Comparison of ENCODE assay signal across 8 cellular contexts in the genomic region with DNA sequence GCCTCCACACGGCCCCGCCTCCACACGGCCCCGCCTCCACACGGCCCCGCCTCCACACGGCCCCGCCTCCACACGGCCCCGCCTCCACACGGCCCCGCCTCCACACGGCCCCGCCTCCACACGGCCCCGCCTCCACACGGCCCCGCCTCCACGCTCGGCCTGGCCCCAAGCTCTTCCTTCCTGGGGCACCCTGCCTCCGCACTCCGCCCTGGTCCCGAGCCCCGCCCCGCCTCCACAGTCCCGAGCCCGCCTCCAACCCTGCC. TPM values are rescaled to one million over a fixed set of nuclear protein-coding genes. Genes with fewer than 3 reads are reported as not detected.
A peak's percentile ranks its signal among the peaks of the same experiment; 100 is the strongest.
DNase-seq lines count a peak whose midpoint lies in the region; ATAC-seq and TF ChIP-seq lines count a peak whose summit lies in the region.
"Not testable (repeated sequence)": the region's sequence is repeated elsewhere in the genome, so short reads cannot be mapped to it uniquely, and the experiment has no call there.

No MANE protein-coding gene starts in this region.

- not testable (repeated sequence) for BruUV-seq in Calu3 (replicated peaks; lab: Mats Ljungman, UMichigan)

- TF ChIP-seq CTCF in Calu3 (IDR thresholded peaks at IDR 0.05; ENCODE audit: unreplicated experiment); RWPE1 (conservative IDR thresholded peaks at IDR 0.05; ENCODE audit: low read depth); osteocyte (IDR thresholded peaks at IDR 0.05); thoracic aorta (IDR thresholded peaks at IDR 0.05): not testable (repeated sequence)

- H3K4me3 ChIP-seq in iPS-18c (ENCODE audit: insufficient read depth, low read depth, low read length) (peak overlapping the region; percentile 95; the same call in 1 of the 2 replicates), thoracic aorta (peak overlapping the region; percentile 91)

- intact Hi-C loops in Calu3 (cut with micrococcal nuclease; ENCODE audit: unreplicated experiment): loop anchor here (10.0 kb wide), 1 partner anchor 60 kb away; no protein-coding TSS in a partner anchor

- H3K9me3 Mint-ChIP-seq in Calu3 (ENCODE audit: low read depth, unreplicated experiment); activated T-helper 17 cell treated with anti-CD3 and anti-CD28 coated beads, Interleukin-2, amount 50 U/mL, for 72 hours; central memory CD8-positive, alpha-beta T cell; osteocyte (ENCODE audit: unreplicated experiment): not testable (repeated sequence)

- not testable (repeated sequence) for DNase-seq in Calu3; RWPE1 (ENCODE audit: low spot score); central memory CD8-positive, alpha-beta T cell (ENCODE audit: low spot score in 2 of 2); osteocyte (ENCODE audit: extremely low spot score, unreplicated experiment); thoracic aorta (ENCODE audit: low spot score)

- peaks cover 34% of the 10 kb centered on the region for H3K36me3 Mint-ChIP-seq in Calu3 (ENCODE audit: insufficient read depth, unreplicated experiment)
- peaks cover 27% of the 10 kb centered on the region for H3K36me3 Mint-ChIP-seq in activated T-helper 17 cell treated with anti-CD3 and anti-CD28 coated beads, Interleukin-2, amount 50 U/mL, for 72 hours (ENCODE audit: low read depth)
- H3K36me3 Mint-ChIP-seq in central memory CD8-positive, alpha-beta T cell (ENCODE audit: insufficient read depth); osteocyte (ENCODE audit: unreplicated experiment): not testable (repeated sequence)

- peak overlapping the region; percentile 80 for H3K27ac Mint-ChIP-seq in Calu3 (ENCODE audit: unreplicated experiment)
- H3K27ac Mint-ChIP-seq in activated T-helper 17 cell treated with anti-CD3 and anti-CD28 coated beads, Interleukin-2, amount 50 U/mL, for 72 hours: peak overlapping the region; percentile 89
- H3K27ac Mint-ChIP-seq in central memory CD8-positive, alpha-beta T cell (ENCODE audit: low read depth): peak overlapping the region; percentile 82
- not testable (repeated sequence) for H3K27ac Mint-ChIP-seq in osteocyte (ENCODE audit: unreplicated experiment)

- peak overlapping the region; percentile 98 for H3K27ac ChIP-seq in RWPE1
- H3K27ac ChIP-seq in thoracic aorta: not testable (repeated sequence)

- CTCF ChIA-PET in Calu3 (lab: Charles Lee): interaction anchor here (0.6 to 1.5 kb wide), 6 partner anchors 21 to 214 kb away, joined by 3 to 5 read pairs (median 4); no protein-coding TSS in a partner anchor
- CTCF ChIA-PET in RWPE1 (lab: Yijun Ruan, JAX): interaction anchor here (0.5 to 0.6 kb wide), 2 partner anchors 257 to 1335 kb away, joined by 3 to 4 read pairs; no protein-coding TSS in a partner anchor

- H3K4me3 Mint-ChIP-seq in Calu3 (ENCODE audit: low read depth, unreplicated experiment): peak overlapping the region; percentile 78
- H3K4me3 Mint-ChIP-seq in activated T-helper 17 cell treated with anti-CD3 and anti-CD28 coated beads, Interleukin-2, amount 50 U/mL, for 72 hours: peak overlapping the region; percentile 93
- H3K4me3 Mint-ChIP-seq in central memory CD8-positive, alpha-beta T cell: peak overlapping the region; percentile 67
- H3K4me3 Mint-ChIP-seq in osteocyte (ENCODE audit: unreplicated experiment): peak overlapping the region; percentile 92

- H3K9me3 ChIP-seq in iPS-18c (ENCODE audit: control insufficient read depth, insufficient read depth, low read length); thoracic aorta: not testable (repeated sequence)

- not testable (repeated sequence) for H3K27me3 Mint-ChIP-seq in Calu3 (ENCODE audit: unreplicated experiment); activated T-helper 17 cell treated with anti-CD3 and anti-CD28 coated beads, Interleukin-2, amount 50 U/mL, for 72 hours; central memory CD8-positive, alpha-beta T cell; osteocyte (ENCODE audit: unreplicated experiment)

- not testable (repeated sequence) for H3K27me3 ChIP-seq in thoracic aorta (replicated peaks; ENCODE audit: insufficient read depth)

- ATAC-seq in HG03066 (IDR thresholded peaks at IDR 0.05; ENCODE audit: low read depth, unreplicated experiment): peak; percentile 42
- peak; percentile 77 for ATAC-seq in activated T-helper 17 cell treated with anti-CD3 and anti-CD28 coated beads, Interleukin-2, amount 50 U/mL, for 72 hours (replicated peaks)
- peak; percentile 80 for ATAC-seq in central memory CD8-positive, alpha-beta T cell (replicated peaks; ENCODE audit: extremely low read depth, poor library complexity, severe bottlenecking)
- not testable (repeated sequence) for ATAC-seq in thoracic aorta (ENCODE audit: insufficient number of reproducible peaks, low FRiP score, low read depth)

- not testable (repeated sequence) for H3K36me3 ChIP-seq in thoracic aorta

- peaks cover 13 to 32% of the 10 kb centered on the region in 2 donors for H3K4me1 ChIP-seq in thoracic aorta (ENCODE audit: control insufficient read depth in 1 of 2, low read depth in 2 of 2)

- H3K4me1 Mint-ChIP-seq in Calu3 (ENCODE audit: low read depth, unreplicated experiment) (peaks cover 28% of the 10 kb centered on the region), osteocyte (ENCODE audit: unreplicated experiment) (peaks cover 33% of the 10 kb centered on the region)
- peaks cover 26% of the 10 kb centered on the region for H3K4me1 Mint-ChIP-seq in activated T-helper 17 cell treated with anti-CD3 and anti-CD28 coated beads, Interleukin-2, amount 50 U/mL, for 72 hours
- H3K4me1 Mint-ChIP-seq in central memory CD8-positive, alpha-beta T cell: peaks cover 44% of the 10 kb centered on the region

- POLR2A ChIA-PET in RWPE1 (lab: Yijun Ruan, JAX; ENCODE audit: low non-redundant PET): interaction anchor here (0.6 to 1.1 kb wide), 2 partner anchors 115 to 189 kb away, joined by 3 to 4 read pairs; no protein-coding TSS in a partner anchor

RNA-seq across cellular contexts. Expression of gene TMEM87B, which starts 0.3 kb away (rescaled TPM):
- total RNA-seq in Calu3 (2022) (35.0 and 37.0 TPM in 2 replicates), osteocyte (10.4 and 11.5 TPM in 2 replicates), thoracic aorta (10 to 100 TPM; 26.1 to 35.3 TPM)
- total RNA-seq in activated T-helper 17 cell treated with anti-CD3 and anti-CD28 coated beads, Interleukin-2, amount 50 U/mL, for 72 hours: 10 to 100 TPM; 19.9 to 27.7 TPM
